Comparison of ENCODE assay signal across 1 cellular context in genomic region chr6:157323114-157323923, GRCh38.
A peak's percentile ranks its signal among the peaks of the same experiment; 100 is the strongest.
TF ChIP-seq lines count a peak whose summit lies in the region.

TMEM242 (minus strand) TSS chr6:157323519; CDS start chr6:157323499, 20 bp downstream.

TF ChIP-seq in K562, 482 proteins besides CTCF, POLR2A, EP300 and RAD21 (continued from another document and continues in another):
- TF ChIP-seq ZBTB40 (IDR thresholded peaks at IDR 0.05) (peak; percentile 95), ZBTB40 (CRISPR knock-in tag; IDR thresholded peaks at IDR 0.05) (no peak), TSHZ1 (CRISPR knock-in tag; IDR thresholded peaks at IDR 0.05) (no peak), GTF2E2 (tag; IDR thresholded peaks at IDR 0.05) (peak; percentile 99), DEAF1 (CRISPR knock-in tag; IDR thresholded peaks at IDR 0.05) (no peak), AFF1 (IDR thresholded peaks at IDR 0.05; ENCODE audit: low read depth in 1 of 2, partially characterized antibody in 2 of 2) (peak; percentile 57 to 91), MYNN (IDR thresholded peaks at IDR 0.05) (peak; percentile 90), MYNN (CRISPR knock-in tag; IDR thresholded peaks at IDR 0.05) (no peak), TCFL5 (CRISPR knock-in tag; conservative IDR thresholded peaks at IDR 0.05) (peak; percentile 9; the same call in 1 of the 2 replicates), GABPB1 (CRISPR knock-in tag; IDR thresholded peaks at IDR 0.05) (peak; percentile 98), SUPT5H (IDR thresholded peaks at IDR 0.05) (peak; percentile 99), NONO (IDR thresholded peaks at IDR 0.05; ENCODE audit: low read depth in 2 of 2, low read length in 1 of 2) (peak; percentile 83 to 84), SMAD4 (CRISPR knock-in tag; conservative IDR thresholded peaks at IDR 0.05) (peak; percentile 89), MTF1 (CRISPR knock-in tag; IDR thresholded peaks at IDR 0.05; ENCODE audit: borderline replicate concordance) (no peak), ZNF740 (CRISPR knock-in tag; IDR thresholded peaks at IDR 0.05) (peak; percentile 73; the same call in 1 of the 2 replicates), ZNF740 (tag; IDR thresholded peaks at IDR 0.05) (no peak), RBM15 (IDR thresholded peaks at IDR 0.05; ENCODE audit: insufficient read depth, low read length) (no peak), RFX5 (IDR thresholded peaks at IDR 0.05; ENCODE audit: low read depth, low read length) (0 out of 2 replicates have a peak, but pooled peaks have one; percentile 6), CREB1 (IDR thresholded peaks at IDR 0.05) (peak; percentile 66), CREB1 (CRISPR knock-in tag; IDR thresholded peaks at IDR 0.05) (peak; percentile 59), ZC3H11A (IDR thresholded peaks at IDR 0.05; ENCODE audit: low read depth, low read length) (peak; percentile 98), ZNF444 (CRISPR knock-in tag; IDR thresholded peaks at IDR 0.05) (peak; percentile 43; the same call in 1 of the 2 replicates), ZNF586 (CRISPR knock-in tag; conservative IDR thresholded peaks at IDR 0.05) (peak; percentile 66; the same call in 1 of the 2 replicates), C11orf30 (IDR thresholded peaks at IDR 0.05; ENCODE audit: low read depth) (peak; percentile 100), ZFP30 (CRISPR knock-in tag; IDR thresholded peaks at IDR 0.05; ENCODE audit: borderline replicate concordance) (no peak), KLF13 (tag; IDR thresholded peaks at IDR 0.05; ENCODE audit: borderline replicate concordance, low read depth) (peak; percentile 95), NFE2 (IDR thresholded peaks at IDR 0.05; ENCODE audit: low read depth) (peak; percentile 16; the same call in 1 of the 2 replicates), CHCHD3 (CRISPR knock-in tag; IDR thresholded peaks at IDR 0.05) (peak; percentile 86; the same call in 1 of the 2 replicates), CCAR2 (IDR thresholded peaks at IDR 0.05; ENCODE audit: low read depth, low read length) (no peak), ID3 (CRISPR knock-in tag; IDR thresholded peaks at IDR 0.05) (no peak), ID3 (tag; IDR thresholded peaks at IDR 0.05) (peak; percentile 96), ZNF830 (CRISPR knock-in tag; IDR thresholded peaks at IDR 0.05) (0 out of 2 replicates have a peak, but pooled peaks have one; percentile 72), ZBTB33 (CRISPR knock-in tag; IDR thresholded peaks at IDR 0.05) (no peak; the same call in 1 of the 2 replicates), MED1 (CRISPR knock-in tag; IDR thresholded peaks at IDR 0.05; ENCODE audit: borderline replicate concordance) (peak; percentile 92; the same call in 1 of the 2 replicates), CBFA2T2 (conservative IDR thresholded peaks at IDR 0.05) (no peak), SMC3 (conservative IDR thresholded peaks at IDR 0.05; ENCODE audit: insufficient read depth, low read depth, low read length) (0 out of 2 replicates have a peak, but pooled peaks have one; percentile 12)
